Comparison of ENCODE assay signal across 18 cellular contexts in genomic region chr11:34197256-34197655, GRCh38.
"Had no signal": no experiment of that assay in that cellular context is flagged by ENCODE, and none has a peak within 500 bp of the region (broad histone marks: within the 10 kb centered on the region; RNA-seq: fewer than 3 reads in every experiment).

No MANE protein-coding gene starts in this region.

- H3K27ac Mint-ChIP-seq: dendritic cell treated with granulocyte-macrophage colony-stimulating factor and Interleukin-4, amounts not matched to agents 40 ng/mL and 50 ng/mL, for 4 days; endodermal cell; mesothelial cell of epicardium had no signal

- H3K27ac ChIP-seq: colonic mucosa, esophagus muscularis mucosa, foreskin keratinocyte, gastroesophageal sphincter, heart left ventricle, hepatocyte, left lung, lower lobe of right lung had no signal

- H3K9me3 Mint-ChIP-seq: dendritic cell treated with granulocyte-macrophage colony-stimulating factor and Interleukin-4, amounts not matched to agents 40 ng/mL and 50 ng/mL, for 4 days; effector memory CD8-positive, alpha-beta T cell; endodermal cell; mesothelial cell of epicardium had no signal

- DNase-seq: colonic mucosa; cortex of kidney; effector CD8-positive, alpha-beta T cell; effector memory CD8-positive, alpha-beta T cell; endodermal cell; foreskin keratinocyte; heart left ventricle; left cardiac atrium; left lung; left ventricle myocardium superior; lower lobe of right lung; mesenchymal stem cell; mucosa of descending colon had no signal

- H3K4me3 ChIP-seq: colonic mucosa, esophagus muscularis mucosa, gastroesophageal sphincter, heart left ventricle, hepatocyte, left lung, lower lobe of right lung, mucosa of descending colon had no signal

- H3K4me2 ChIP-seq: hepatocyte had no signal

- H3K9me3 ChIP-seq: colonic mucosa, esophagus muscularis mucosa, gastroesophageal sphincter, heart left ventricle, left lung, lower lobe of right lung, mucosa of descending colon had no signal

- H3K36me3 ChIP-seq: colonic mucosa, left lung, lower lobe of right lung had no signal

- H3K36me3 Mint-ChIP-seq: mesothelial cell of epicardium had no signal

- H3K27me3 ChIP-seq: colonic mucosa, esophagus muscularis mucosa, foreskin keratinocyte, gastroesophageal sphincter, heart left ventricle, hepatocyte, left lung had no signal

- H3K27me3 Mint-ChIP-seq: dendritic cell treated with granulocyte-macrophage colony-stimulating factor and Interleukin-4, amounts not matched to agents 40 ng/mL and 50 ng/mL, for 4 days; effector memory CD8-positive, alpha-beta T cell had no signal

- H3K79me2 ChIP-seq: hepatocyte had no signal

- H3K4me3 Mint-ChIP-seq: dendritic cell treated with granulocyte-macrophage colony-stimulating factor and Interleukin-4, amounts not matched to agents 40 ng/mL and 50 ng/mL, for 4 days; endodermal cell; mesothelial cell of epicardium had no signal

- H2AFZ ChIP-seq: hepatocyte had no signal

- H3K4me1 ChIP-seq: colonic mucosa, lower lobe of right lung had no signal

- ATAC-seq: effector memory CD8-positive, alpha-beta T cell; foreskin keratinocyte; gastroesophageal sphincter; heart left ventricle; left cardiac atrium; left lung; left ventricle myocardium superior; lower lobe of right lung; mucosa of descending colon had no signal
